In the genomic region with DNA sequence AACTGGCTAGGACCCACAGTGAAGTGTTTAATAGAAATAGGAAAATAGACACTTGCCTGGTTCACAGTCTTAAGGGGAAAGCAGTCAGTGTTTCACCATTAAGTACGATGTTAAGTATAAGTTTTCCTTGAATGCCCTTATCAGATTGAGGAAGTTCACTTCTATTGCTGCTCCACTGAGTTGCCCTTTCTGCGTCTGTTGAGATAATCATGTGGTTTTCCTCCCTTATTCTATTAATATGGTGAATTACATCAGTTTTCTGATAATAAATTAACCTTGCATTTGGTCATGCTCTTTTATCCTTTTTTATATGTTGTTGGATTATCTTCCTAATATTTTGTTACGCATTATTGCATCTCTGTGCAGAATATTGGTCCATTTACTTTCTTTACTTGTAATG, we compare ENCODE assay signal across 1 cellular context.
TF ChIP-seq lines count a peak whose summit lies in the region.

No MANE protein-coding gene starts in this region.

TF ChIP-seq in SK-N-SH, 30 proteins besides CTCF, POLR2A, EP300 and RAD21 (continued from another document):
- TF ChIP-seq YY1 (IDR thresholded peaks at IDR 0.05; ENCODE audit: low read depth), result no peak
